Comparison of ENCODE assay signal across 9 cellular contexts in genomic region chr19:49767967-49768581, GRCh38. TPM values are rescaled to one million over a fixed set of nuclear protein-coding genes. Genes with fewer than 3 reads are reported as not detected.
DNase-seq lines count a peak whose midpoint lies in the region; ATAC-seq, FAIRE-seq and TF ChIP-seq lines count a peak whose summit lies in the region.
"Had no signal": no experiment of that assay in that cellular context is flagged by ENCODE, and none has a peak within 500 bp of the region (broad histone marks: within the 10 kb centered on the region; RNA-seq: fewer than 3 reads in every experiment).

No MANE protein-coding gene starts in this region.

- H3K9ac ChIP-seq in adipocyte (ENCODE audit: low read length) (peak overlapping the region; percentile 97), kidney (ENCODE audit: low read length in 2 of 2) (peak overlapping the region in 1 of 2 donors; percentile 92), subcutaneous abdominal adipose tissue (ENCODE audit: low read length in 5 of 5) (peak overlapping the region; percentile 59 to 97 (median 91))

- POLR2A ChIA-PET in activated CD4-positive, alpha-beta T cell treated with anti-CD3 and anti-CD28 coated beads for 36 hours (lab: Charles Lee): no interaction called here

- no peak overlapping the region for H3K27ac ChIP-seq in kidney (ENCODE audit: low read depth in 2 of 2, low read length in 2 of 2)
- H3K27ac ChIP-seq in subcutaneous abdominal adipose tissue (ENCODE audit: low read depth, low read length): peak overlapping the region; percentile 72

- H3K9me3 ChIP-seq in adipocyte (ENCODE audit: control insufficient read depth, low read length) (no peaks in the 10 kb centered on the region), kidney (ENCODE audit: control insufficient read depth in 1 of 2, low read length in 2 of 2) (no peaks in the 10 kb centered on the region), subcutaneous abdominal adipose tissue (ENCODE audit: control insufficient read depth in 5 of 5, low read length in 5 of 5) (no peaks in the 10 kb centered on the region)

- peaks cover 36% of the 10 kb centered on the region for H3K4me1 Mint-ChIP-seq in activated CD4-positive, alpha-beta T cell treated with anti-CD3 and anti-CD28 coated beads for 36 hours

- H3K4me3 ChIP-seq in adipocyte (ENCODE audit: low read length): peak overlapping the region; percentile 99
- H3K4me3 ChIP-seq in kidney (ENCODE audit: low read length in 2 of 2): peak overlapping the region; percentile 79 to 91
- H3K4me3 ChIP-seq in subcutaneous abdominal adipose tissue (ENCODE audit: low read depth in 1 of 5, low read length in 5 of 5): peak overlapping the region; percentile 79 to 94 (median 88)

- CTCF ChIA-PET in activated CD4-positive, alpha-beta T cell treated with anti-CD3 and anti-CD28 coated beads for 36 hours (lab: Charles Lee): no interaction called here

- in situ Hi-C loops in GM13976 (cut with MboI; ENCODE audit: low sequenced_read_pairs, unreplicated experiment): no loop called here

- peak overlapping the region; percentile 94 for H3K4me3 Mint-ChIP-seq in activated CD4-positive, alpha-beta T cell treated with anti-CD3 and anti-CD28 coated beads for 36 hours

- no peaks in the 10 kb centered on the region for H3K9me3 Mint-ChIP-seq in activated CD4-positive, alpha-beta T cell treated with anti-CD3 and anti-CD28 coated beads for 36 hours (ENCODE audit: low read depth)

- H3K36me3 ChIP-seq in adipocyte (ENCODE audit: control insufficient read depth, insufficient read depth, low read length, severe bottlenecking) (peaks cover 10% of the 10 kb centered on the region), kidney (ENCODE audit: control insufficient read depth in 1 of 2, insufficient read depth in 2 of 2, low read length in 2 of 2) (no peaks in the 10 kb centered on the region), subcutaneous abdominal adipose tissue (ENCODE audit: control insufficient read depth in 5 of 5, insufficient read depth in 5 of 5, low read length in 5 of 5) (peaks cover 0 to 7% (median 0%) of the 10 kb centered on the region in 5 donors)

- H3K4me1 ChIP-seq in adipocyte (ENCODE audit: control insufficient read depth, insufficient read depth, low read length) (peaks cover 38% of the 10 kb centered on the region), kidney (ENCODE audit: control insufficient read depth in 1 of 2, insufficient read depth in 1 of 2, low read depth in 1 of 2, low read length in 2 of 2) (peaks cover 12 to 18% of the 10 kb centered on the region in 2 donors), subcutaneous abdominal adipose tissue (ENCODE audit: control insufficient read depth in 5 of 5, insufficient read depth in 5 of 5, low read length in 5 of 5) (peaks cover 11 to 42% (median 32%) of the 10 kb centered on the region in 5 donors)

- intact Hi-C loops in activated CD4-positive, alpha-beta T cell treated with anti-CD3 and anti-CD28 coated beads for 36 hours (cut with DNase I, micrococcal nuclease): loop anchor here (2.0 to 5.0 kb wide), 2 partner anchors 51 to 316 kb away; partner anchors contain the start of genes ALDH16A1 (in 1 of the 2) and PIH1D1 (in 1 of the 2)
- intact Hi-C loops in kidney (cut with DNase I): no loop called here

- TF ChIP-seq CTCF in kidney (IDR thresholded peaks at IDR 0.05; ENCODE audit: borderline replicate concordance, extremely low read depth, insufficient read depth): no peak
- no peak for TF ChIP-seq CTCF in GM13976 (IDR thresholded peaks at IDR 0.05; ENCODE audit: borderline replicate concordance, control extremely low read depth, extremely low read depth, insufficient read depth, missing control alignments)

- H3K27ac Mint-ChIP-seq in activated CD4-positive, alpha-beta T cell treated with anti-CD3 and anti-CD28 coated beads for 36 hours: peak overlapping the region; percentile 66

- no peak for DNase-seq in activated CD4-positive, alpha-beta T cell treated with anti-CD3 and anti-CD28 coated beads for 36 hours
- no peak for DNase-seq in activated CD4-positive, alpha-beta T cell treated with anti-CD3 and anti-CD28 coated beads for 1 hour
- DNase-seq in adipocyte (ENCODE audit: low read depth) (peak; percentile 22), kidney (no peak), GM13976 (ENCODE audit: low spot score) (no peak), NCI-H2029 (lab: John Stamatoyannopoulos, UW) (no peak)

- FAIRE-seq in kidney (lab: Jason Lieb, UNC): no peak
- FAIRE-seq: TTC549 had no signal

- H3K36me3 Mint-ChIP-seq in activated CD4-positive, alpha-beta T cell treated with anti-CD3 and anti-CD28 coated beads for 36 hours (ENCODE audit: low read depth): peaks cover 9% of the 10 kb centered on the region

- H3K27me3 Mint-ChIP-seq in activated CD4-positive, alpha-beta T cell treated with anti-CD3 and anti-CD28 coated beads for 36 hours: no peaks in the 10 kb centered on the region

- ATAC-seq in activated CD4-positive, alpha-beta T cell treated with anti-CD3 and anti-CD28 coated beads for 36 hours: no peak
- no peak for ATAC-seq in GM19328 (IDR thresholded peaks at IDR 0.05; ENCODE audit: unreplicated experiment)

- H3K27me3 ChIP-seq in adipocyte (replicated peaks; ENCODE audit: control insufficient read depth, insufficient read depth, low read length): no peaks in the 10 kb centered on the region
- H3K27me3 ChIP-seq in subcutaneous abdominal adipose tissue (ENCODE audit: control insufficient read depth in 5 of 5, insufficient read depth in 4 of 5, low read length in 5 of 5): peaks cover 0 to 3% (median 0%) of the 10 kb centered on the region in 5 donors

RNA-seq across cellular contexts. Expression of gene AP2A1, which starts 1.3 kb away (rescaled TPM):
- 100 to 1,000 TPM in 1 of 2 experiments, 10 to 100 TPM in 1; 79.4 to 102 TPM for total RNA-seq in activated CD4-positive, alpha-beta T cell treated with anti-CD3 and anti-CD28 coated beads for 36 hours
- total RNA-seq in kidney: 70.0 TPM
- 32.0 TPM for polyA plus RNA-seq in kidney (ENCODE audit: insufficient read depth, low read depth, low replicate concordance)

RNA-seq across cellular contexts. Expression of gene TSKS, which starts 5.0 kb away (rescaled TPM):
- total RNA-seq in activated CD4-positive, alpha-beta T cell treated with anti-CD3 and anti-CD28 coated beads for 36 hours: 1 to 10 TPM; 1.9 to 2.1 TPM
- 0.50 TPM for total RNA-seq in kidney
- polyA plus RNA-seq in kidney (ENCODE audit: insufficient read depth, low read depth, low replicate concordance): 0.47 TPM

RNA-seq across cellular contexts. Expression of gene FUZ, which starts 45.0 kb away (rescaled TPM):
- total RNA-seq in activated CD4-positive, alpha-beta T cell treated with anti-CD3 and anti-CD28 coated beads for 36 hours: 10 to 100 TPM; 15.6 to 18.8 TPM
- 26.9 TPM for total RNA-seq in kidney
- 51.2 TPM for polyA plus RNA-seq in kidney (ENCODE audit: insufficient read depth, low read depth, low replicate concordance)

RNA-seq across cellular contexts. Expression of gene MED25, which starts 50.0 kb away (rescaled TPM):
- 10 to 100 TPM; 39.6 to 49.9 TPM for total RNA-seq in activated CD4-positive, alpha-beta T cell treated with anti-CD3 and anti-CD28 coated beads for 36 hours
- 53.2 TPM for total RNA-seq in kidney
- polyA plus RNA-seq in kidney (ENCODE audit: insufficient read depth, low read depth, low replicate concordance): 37.3 TPM
